1 cellular context compared by ENCODE assay signal in the genomic region with DNA sequence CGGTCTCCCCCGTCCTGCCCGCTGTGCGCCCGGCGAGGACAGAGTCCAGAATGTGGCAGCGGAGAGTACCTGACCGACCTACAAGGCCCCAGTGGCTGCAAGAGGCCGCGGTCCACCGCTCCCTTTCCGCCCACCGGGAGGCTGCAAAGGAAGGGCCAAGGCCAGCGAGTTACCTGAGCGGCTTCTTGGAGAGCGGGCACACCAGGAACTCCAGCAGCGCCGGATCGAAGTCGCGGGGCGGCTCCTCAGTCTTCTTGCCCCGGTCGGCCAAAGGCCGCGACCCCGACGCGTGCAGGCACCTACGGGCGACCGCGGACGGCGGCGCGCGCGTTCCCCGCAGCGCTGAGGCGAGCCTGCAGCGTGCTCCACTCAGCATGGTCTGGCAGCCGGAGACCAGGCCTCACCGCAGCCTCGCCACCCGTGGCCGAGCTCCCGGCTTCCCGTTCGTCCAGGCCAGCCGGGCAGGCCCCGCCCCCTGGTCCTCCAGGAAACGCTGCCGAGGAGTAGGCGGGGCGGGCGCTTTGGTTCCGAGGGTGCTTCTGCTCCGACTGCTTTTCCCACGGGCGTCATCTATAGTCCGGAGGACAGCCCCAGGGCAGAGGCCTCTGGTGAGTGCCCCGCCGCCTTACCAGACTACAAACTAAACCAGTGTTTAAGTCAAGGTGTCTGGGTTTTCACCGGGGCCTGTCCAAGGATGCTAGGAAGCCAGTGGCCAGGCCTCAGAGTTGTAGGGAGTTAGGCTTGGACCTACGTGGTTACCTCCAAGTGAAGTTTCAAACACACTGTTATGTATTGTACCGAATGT.
TF ChIP-seq lines count a peak whose summit lies in the region.

A gene with protein sequence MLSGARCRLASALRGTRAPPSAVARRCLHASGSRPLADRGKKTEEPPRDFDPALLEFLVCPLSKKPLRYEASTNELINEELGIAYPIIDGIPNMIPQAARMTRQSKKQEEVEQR (minus strand): TSS at position 452 of the 805 bp plus-strand sequence. CDS start 76 bp downstream, at position 376.

TF ChIP-seq in K562, 482 proteins besides CTCF, POLR2A, EP300 and RAD21 (continued from another document):
- TF ChIP-seq, protein P1, sequence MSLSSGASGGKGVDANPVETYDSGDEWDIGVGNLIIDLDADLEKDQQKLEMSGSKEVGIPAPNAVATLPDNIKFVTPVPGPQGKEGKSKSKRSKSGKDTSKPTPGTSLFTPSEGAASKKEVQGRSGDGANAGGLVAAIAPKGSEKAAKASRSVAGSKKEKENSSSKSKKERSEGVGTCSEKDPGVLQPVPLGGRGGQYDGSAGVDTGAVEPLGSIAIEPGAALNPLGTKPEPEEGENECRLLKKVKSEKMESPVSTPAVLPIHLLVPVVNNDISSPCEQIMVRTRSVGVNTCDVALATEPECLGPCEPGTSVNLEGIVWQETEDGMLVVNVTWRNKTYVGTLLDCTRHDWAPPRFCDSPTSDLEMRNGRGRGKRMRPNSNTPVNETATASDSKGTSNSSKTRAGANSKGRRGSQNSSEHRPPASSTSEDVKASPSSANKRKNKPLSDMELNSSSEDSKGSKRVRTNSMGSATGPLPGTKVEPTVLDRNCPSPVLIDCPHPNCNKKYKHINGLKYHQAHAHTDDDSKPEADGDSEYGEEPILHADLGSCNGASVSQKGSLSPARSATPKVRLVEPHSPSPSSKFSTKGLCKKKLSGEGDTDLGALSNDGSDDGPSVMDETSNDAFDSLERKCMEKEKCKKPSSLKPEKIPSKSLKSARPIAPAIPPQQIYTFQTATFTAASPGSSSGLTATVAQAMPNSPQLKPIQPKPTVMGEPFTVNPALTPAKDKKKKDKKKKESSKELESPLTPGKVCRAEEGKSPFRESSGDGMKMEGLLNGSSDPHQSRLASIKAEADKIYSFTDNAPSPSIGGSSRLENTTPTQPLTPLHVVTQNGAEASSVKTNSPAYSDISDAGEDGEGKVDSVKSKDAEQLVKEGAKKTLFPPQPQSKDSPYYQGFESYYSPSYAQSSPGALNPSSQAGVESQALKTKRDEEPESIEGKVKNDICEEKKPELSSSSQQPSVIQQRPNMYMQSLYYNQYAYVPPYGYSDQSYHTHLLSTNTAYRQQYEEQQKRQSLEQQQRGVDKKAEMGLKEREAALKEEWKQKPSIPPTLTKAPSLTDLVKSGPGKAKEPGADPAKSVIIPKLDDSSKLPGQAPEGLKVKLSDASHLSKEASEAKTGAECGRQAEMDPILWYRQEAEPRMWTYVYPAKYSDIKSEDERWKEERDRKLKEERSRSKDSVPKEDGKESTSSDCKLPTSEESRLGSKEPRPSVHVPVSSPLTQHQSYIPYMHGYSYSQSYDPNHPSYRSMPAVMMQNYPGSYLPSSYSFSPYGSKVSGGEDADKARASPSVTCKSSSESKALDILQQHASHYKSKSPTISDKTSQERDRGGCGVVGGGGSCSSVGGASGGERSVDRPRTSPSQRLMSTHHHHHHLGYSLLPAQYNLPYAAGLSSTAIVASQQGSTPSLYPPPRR (CRISPR knock-in tag; IDR thresholded peaks at IDR 0.05; ENCODE audit: borderline replicate concordance) = no peak
- TF ChIP-seq, protein P2, sequence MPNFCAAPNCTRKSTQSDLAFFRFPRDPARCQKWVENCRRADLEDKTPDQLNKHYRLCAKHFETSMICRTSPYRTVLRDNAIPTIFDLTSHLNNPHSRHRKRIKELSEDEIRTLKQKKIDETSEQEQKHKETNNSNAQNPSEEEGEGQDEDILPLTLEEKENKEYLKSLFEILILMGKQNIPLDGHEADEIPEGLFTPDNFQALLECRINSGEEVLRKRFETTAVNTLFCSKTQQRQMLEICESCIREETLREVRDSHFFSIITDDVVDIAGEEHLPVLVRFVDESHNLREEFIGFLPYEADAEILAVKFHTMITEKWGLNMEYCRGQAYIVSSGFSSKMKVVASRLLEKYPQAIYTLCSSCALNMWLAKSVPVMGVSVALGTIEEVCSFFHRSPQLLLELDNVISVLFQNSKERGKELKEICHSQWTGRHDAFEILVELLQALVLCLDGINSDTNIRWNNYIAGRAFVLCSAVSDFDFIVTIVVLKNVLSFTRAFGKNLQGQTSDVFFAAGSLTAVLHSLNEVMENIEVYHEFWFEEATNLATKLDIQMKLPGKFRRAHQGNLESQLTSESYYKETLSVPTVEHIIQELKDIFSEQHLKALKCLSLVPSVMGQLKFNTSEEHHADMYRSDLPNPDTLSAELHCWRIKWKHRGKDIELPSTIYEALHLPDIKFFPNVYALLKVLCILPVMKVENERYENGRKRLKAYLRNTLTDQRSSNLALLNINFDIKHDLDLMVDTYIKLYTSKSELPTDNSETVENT (CRISPR knock-in tag; IDR thresholded peaks at IDR 0.05) = peak; percentile 76; the same call in 1 of the 2 replicates
- no peak for TF ChIP-seq TEAD4 (IDR thresholded peaks at IDR 0.05; ENCODE audit: low read length)
- no peak for TF ChIP-seq TEAD4 (CRISPR knock-in tag; IDR thresholded peaks at IDR 0.05; ENCODE audit: borderline replicate concordance)
- TF ChIP-seq, protein P3, sequence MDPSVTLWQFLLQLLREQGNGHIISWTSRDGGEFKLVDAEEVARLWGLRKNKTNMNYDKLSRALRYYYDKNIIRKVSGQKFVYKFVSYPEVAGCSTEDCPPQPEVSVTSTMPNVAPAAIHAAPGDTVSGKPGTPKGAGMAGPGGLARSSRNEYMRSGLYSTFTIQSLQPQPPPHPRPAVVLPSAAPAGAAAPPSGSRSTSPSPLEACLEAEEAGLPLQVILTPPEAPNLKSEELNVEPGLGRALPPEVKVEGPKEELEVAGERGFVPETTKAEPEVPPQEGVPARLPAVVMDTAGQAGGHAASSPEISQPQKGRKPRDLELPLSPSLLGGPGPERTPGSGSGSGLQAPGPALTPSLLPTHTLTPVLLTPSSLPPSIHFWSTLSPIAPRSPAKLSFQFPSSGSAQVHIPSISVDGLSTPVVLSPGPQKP (CRISPR knock-in tag; IDR thresholded peaks at IDR 0.05) = no peak
- no peak for TF ChIP-seq TSC22D4 (tag; IDR thresholded peaks at IDR 0.05)
- TF ChIP-seq ZNF232 (CRISPR knock-in tag; IDR thresholded peaks at IDR 0.05) = no peak; the same call in 1 of the 2 replicates
- TF ChIP-seq RBM25 (IDR thresholded peaks at IDR 0.05; ENCODE audit: low read depth, low read length, severe bottlenecking) = no peak
- TF ChIP-seq ATF7 (IDR thresholded peaks at IDR 0.05) = peak; percentile 79; the same call in 1 of the 2 replicates
- peak; percentile 72 to 78; a peak in 3 of 4 replicates for TF ChIP-seq MAZ (CRISPR knock-in tag; conservative IDR thresholded peaks at IDR 0.05 in 1 of 2, IDR thresholded peaks at IDR 0.05 in 1 of 2)
- TF ChIP-seq RAD51 (IDR thresholded peaks at IDR 0.05; ENCODE audit: borderline replicate concordance, low read depth) = no peak
- TF ChIP-seq CBFB (CRISPR knock-in tag; IDR thresholded peaks at IDR 0.05) = peak; percentile 79
